Comparison of ENCODE assay signal across 14 cellular contexts in genomic region chr7:92421676-92422435, GRCh38. TPM values are rescaled to one million over a fixed set of nuclear protein-coding genes. Genes with fewer than 3 reads are reported as not detected.
DNase-seq lines count a peak whose midpoint lies in the region; ATAC-seq and TF ChIP-seq lines count a peak whose summit lies in the region.
"Had no signal": no experiment of that assay in that cellular context is flagged by ENCODE, and none has a peak within 500 bp of the region (broad histone marks: within the 10 kb centered on the region; RNA-seq: fewer than 3 reads in every experiment).

No MANE protein-coding gene starts in this region.

- H3K27me3 ChIP-seq in SJCRH30 (no peaks in the 10 kb centered on the region), uterus (no peaks in the 10 kb centered on the region)

- intact Hi-C loops in uterus (cut with DNase I; ENCODE audit: low total_unique reads), result no loop called here

- H3K36me3 ChIP-seq in SJCRH30 (no peaks in the 10 kb centered on the region), uterus (no peaks in the 10 kb centered on the region)
- H3K36me3 ChIP-seq: tibial artery had no signal

- H3K4me3 Mint-ChIP-seq in nephron, result peak overlapping the region; percentile 21 to 28 (median 25)
- H3K4me3 Mint-ChIP-seq: activated naive CD4-positive, alpha-beta T cell treated with anti-CD3 and anti-CD28 coated beads, Interleukin-2, amount 10 ng/mL, durations not matched to agents 7 days and 5 days; dendritic cell treated with granulocyte-macrophage colony-stimulating factor and Interleukin-4, amounts not matched to agents 40 ng/mL and 50 ng/mL, for 4 days had no signal

- peak; percentile 90 for DNase-seq in NCI-H2029 treated with DMSO at 0.1 percent for 48 hours (lab: John Stamatoyannopoulos, UW)
- DNase-seq in SJCRH30, result peak; percentile 57 to 76
- no peak for DNase-seq in RKO (ENCODE audit: low spot score)
- DNase-seq in uterus, result no peak
- DNase-seq: activated naive CD4-positive, alpha-beta T cell treated with anti-CD3 and anti-CD28 coated beads, Interleukin-2, amount 10 ng/mL, durations not matched to agents 7 days and 5 days; GOT3; tibial artery had no signal

- H3K4me1 ChIP-seq in SJCRH30 (peaks cover 25% of the 10 kb centered on the region), uterus (no peaks in the 10 kb centered on the region)

- H3K27me3 Mint-ChIP-seq in nephron (ENCODE audit: low read depth), result no peaks in the 10 kb centered on the region

- H3K4me1 Mint-ChIP-seq in nephron, result peaks cover 24% of the 10 kb centered on the region

- no peak for TF ChIP-seq RAD21 in Ishikawa (IDR thresholded peaks at IDR 0.05; ENCODE audit: low read depth)

- H3K9me3 ChIP-seq in SJCRH30 (replicated peaks) (no peaks in the 10 kb centered on the region), uterus (no peaks in the 10 kb centered on the region)
- H3K9me3 ChIP-seq: tibial artery had no signal

- H3K27ac ChIP-seq in SJCRH30, result peak overlapping the region; percentile 25
- H3K27ac ChIP-seq in uterus, result no peak overlapping the region
- H3K27ac ChIP-seq: tibial artery had no signal

- no peak for ATAC-seq in GM21423 (IDR thresholded peaks at IDR 0.05; ENCODE audit: unreplicated experiment)

- H3K4me3 ChIP-seq in SJCRH30 (peak overlapping the region; percentile 15), uterus (no peak overlapping the region)
- H3K4me3 ChIP-seq: lung, tibial artery had no signal

- TF ChIP-seq CTCF in nephron (IDR thresholded peaks at IDR 0.05; ENCODE audit: unreplicated experiment in 3 of 3) (no peak), uterus (IDR thresholded peaks at IDR 0.05) (no peak)

- no peak for TF ChIP-seq EP300 in Ishikawa (IDR thresholded peaks at IDR 0.05; ENCODE audit: borderline replicate concordance)

- H3K9me3 Mint-ChIP-seq in nephron, result no peaks in the 10 kb centered on the region
- H3K9me3 Mint-ChIP-seq: activated naive CD4-positive, alpha-beta T cell treated with anti-CD3 and anti-CD28 coated beads, Interleukin-2, amount 10 ng/mL, durations not matched to agents 7 days and 5 days; dendritic cell treated with granulocyte-macrophage colony-stimulating factor and Interleukin-4, amounts not matched to agents 40 ng/mL and 50 ng/mL, for 4 days had no signal

- H3K36me3 Mint-ChIP-seq in nephron (ENCODE audit: low read depth), result no peaks in the 10 kb centered on the region
- H3K36me3 Mint-ChIP-seq: activated naive CD4-positive, alpha-beta T cell treated with anti-CD3 and anti-CD28 coated beads, Interleukin-2, amount 10 ng/mL, durations not matched to agents 7 days and 5 days had no signal

- peak overlapping the region; percentile 59 to 97 (median 85) for H3K27ac Mint-ChIP-seq in nephron
- H3K27ac Mint-ChIP-seq: activated naive CD4-positive, alpha-beta T cell treated with anti-CD3 and anti-CD28 coated beads, Interleukin-2, amount 10 ng/mL, durations not matched to agents 7 days and 5 days; dendritic cell treated with granulocyte-macrophage colony-stimulating factor and Interleukin-4, amounts not matched to agents 40 ng/mL and 50 ng/mL, for 4 days had no signal

- no peak for TF ChIP-seq POLR2A in uterus (IDR thresholded peaks at IDR 0.05)

TF ChIP-seq in Ishikawa, 13 proteins besides CTCF, POLR2A, EP300 and RAD21:
- TF ChIP-seq ZBTB7A (IDR thresholded peaks at IDR 0.05; ENCODE audit: low read depth), result no peak
- peak; percentile 53 for TF ChIP-seq NFIC (IDR thresholded peaks at IDR 0.05)

RNA-seq across cellular contexts. Expression of gene GATAD1, which starts 25.4 kb away (rescaled TPM):
- total RNA-seq in SJCRH30 (2014; rRNA removed; shearing (Covaris generic)), result 48.6 and 57.1 TPM in 2 replicates
- total RNA-seq in uterus, result 10 to 100 TPM; 41.2 to 62.2 (median 54.9) TPM

RNA-seq across cellular contexts. Expression of gene ERVW-1, which starts 55.9 kb away (rescaled TPM):
- total RNA-seq in SJCRH30 (2014; rRNA removed; shearing (Covaris generic)), result 66.6 and 78.1 TPM in 2 replicates
- not detected for total RNA-seq in uterus
- total RNA-seq: G401, pulmonary artery endothelial cell had no signal

Comparison
In these comparisons a context has a peak if more than half of its experiments do, and no peak if none do; other contexts are left out.
1. DNase-seq: peak in NCI-H2029 treated with DMSO at 0.1 percent for 48 hours (single experiment) and SJCRH30 (2 of 2); none in RKO (single experiment) and uterus (0 of 2).
2. RNA of gene ERVW-1, which starts 55.9 kb away (total RNA-seq): 66.6 to 78.1 TPM in SJCRH30; not detected in uterus; every median in the first group is over 10 times any median in the second.